In the genomic region with DNA sequence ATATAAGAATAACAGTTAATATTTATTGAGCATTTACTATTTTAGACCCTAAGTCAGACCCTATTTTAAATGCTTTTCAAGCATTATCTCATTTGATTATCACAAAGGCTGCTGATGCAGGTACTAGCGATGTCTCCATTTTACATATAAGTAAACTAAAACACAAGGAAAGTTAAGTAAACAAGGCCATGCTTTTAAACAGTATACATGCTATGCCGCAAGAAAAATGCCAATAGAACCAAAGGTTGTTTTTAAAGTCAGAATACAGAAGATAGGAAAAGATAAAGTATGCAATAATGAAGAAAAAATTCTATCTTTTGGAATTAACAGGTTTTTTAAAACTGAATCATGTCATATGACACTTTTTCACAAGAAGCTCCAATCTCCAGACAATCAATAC, we compare ENCODE assay signal across 23 cellular contexts.
"Had no signal": no experiment of that assay in that cellular context is flagged by ENCODE, and none has a peak within 500 bp of the region (broad histone marks: within the 10 kb centered on the region; RNA-seq: fewer than 3 reads in every experiment).

No MANE protein-coding gene starts in this region.

- H3K36me3 ChIP-seq: ovary, right atrium auricular region, thoracic aorta, uterus had no signal

- H3K27me3 ChIP-seq: ovary, right atrium auricular region, stomach, tibial artery, uterus had no signal

- H3K9me3 ChIP-seq: left ventricle myocardium inferior, mucosa of descending colon, ovary, right atrium auricular region, stomach, thoracic aorta, tibial artery, uterus had no signal

- H3K4me1 ChIP-seq: right atrium auricular region, tibial artery, uterus had no signal

- H3K4me3 ChIP-seq: left ventricle myocardium inferior, mucosa of descending colon, ovary, right atrium auricular region, skin epidermis, stomach, thoracic aorta, tibial artery, uterus had no signal

- ATAC-seq: mucosa of descending colon; naive thymus-derived CD4-positive, alpha-beta T cell; natural killer cell treated with Interleukin-12 subunit alpha and Interleukin-12 subunit beta and Interleukin-15 and Interleukin-18, amount 100 ng/mL, for 72 hours; sciatic nerve; stimulated activated naive B cell treated with anti-CD40 and anti-IgM and Interleukin-4, amounts not matched to agents 10 μg/mL and 1 μg/mL and 100 μg/mL, for 72 hours; stimulated activated naive CD8-positive, alpha-beta T cell treated with anti-CD3 and anti-CD28 coated beads, Interleukin-15, Interleukin-2, amounts not matched to agents 100 U/mL and 50 U/mL, for 24 hours had no signal

- DNase-seq: hypothalamus; immature natural killer cell; islet precursor cell; left ventricle myocardium inferior; midbrain; mucosa of descending colon; naive thymus-derived CD4-positive, alpha-beta T cell; ovary; stimulated activated CD4-positive, alpha-beta T cell treated with anti-CD3 and anti-CD28 coated beads, Interleukin-12 subunit alpha, Interleukin-12 subunit beta, amount 100 ng/mL, for 4 hours; stimulated activated CD4-positive, alpha-beta T cell treated with anti-CD3 and anti-CD28 coated beads, Interleukin-15, amount 100 ng/mL, for 24 hours; stimulated activated CD4-positive, alpha-beta T cell treated with anti-CD3 and anti-CD28 coated beads, Interleukin-2, amount 100 ng/mL, for 24 hours; stimulated activated CD4-positive, alpha-beta T cell treated with anti-CD3 and anti-CD28 coated beads, Interleukin-4, amount 100 ng/mL, for 1 hour; stimulated activated naive B cell treated with anti-CD40 and anti-IgM and Interleukin-4, amounts not matched to agents 10 μg/mL and 1 μg/mL and 100 μg/mL, for 72 hours; stimulated activated naive CD8-positive, alpha-beta T cell treated with anti-CD3 and anti-CD28 coated beads, Interleukin-15, Interleukin-2, amounts not matched to agents 100 U/mL and 50 U/mL, for 24 hours; stomach; tibial artery; trophoblast cell; uterus had no signal

- H3K27ac ChIP-seq: left ventricle myocardium inferior, ovary, right atrium auricular region, skin epidermis, stomach, thoracic aorta, tibial artery, uterus had no signal
